In the genomic region with DNA sequence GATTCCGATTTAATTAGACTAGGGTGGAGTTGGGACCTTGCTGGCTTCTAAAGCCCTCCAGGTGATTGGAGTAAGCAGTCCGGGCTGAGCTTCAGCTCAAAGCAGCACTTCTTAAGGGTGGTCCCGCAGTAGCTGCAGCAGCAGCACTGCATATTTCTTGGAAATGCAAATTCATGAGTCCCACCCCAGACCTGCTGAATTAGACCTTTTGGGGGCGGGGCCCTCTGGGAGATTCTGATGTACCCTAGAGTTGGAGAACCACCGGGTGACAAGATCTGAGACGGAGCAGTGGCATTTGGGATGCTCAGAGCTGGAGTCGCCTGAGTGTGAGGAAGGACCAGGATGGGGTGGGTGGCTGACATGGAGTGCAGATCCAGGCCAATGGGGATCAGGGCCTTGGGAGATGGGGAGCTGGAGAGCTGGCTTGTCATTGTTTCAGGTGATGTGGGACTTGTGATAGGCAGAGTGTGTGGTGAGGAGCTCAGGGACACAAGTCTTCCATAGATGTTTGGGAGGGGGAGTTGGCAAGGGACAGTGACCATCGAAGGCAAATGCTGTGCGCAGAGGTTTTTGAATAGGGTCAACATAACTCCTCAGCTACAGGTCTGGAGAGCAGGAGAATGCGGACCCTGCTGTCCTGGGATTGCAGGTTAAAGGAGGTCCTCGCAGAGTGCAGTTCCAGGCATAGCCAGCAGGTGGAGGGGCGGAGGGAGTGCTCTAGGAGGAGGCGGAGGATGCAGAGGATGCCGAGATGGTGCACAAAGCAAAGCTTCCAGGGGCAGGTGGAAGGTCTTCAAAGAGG, we compare ENCODE assay signal across 8 cellular contexts.
DNase-seq lines count a peak whose midpoint lies in the region; ATAC-seq and TF ChIP-seq lines count a peak whose summit lies in the region.

No MANE protein-coding gene starts in this region.

- H2BK15ac ChIP-seq in neuronal stem cell (ENCODE audit: low read length), result no peak overlapping the region

- no peak overlapping the region for H2BK5ac ChIP-seq in neuronal stem cell (ENCODE audit: low read length)

- H2BK12ac ChIP-seq in neuronal stem cell (ENCODE audit: low read length), result no peak overlapping the region

- intact Hi-C loops in upper lobe of right lung (cut with DNase I), result no loop called here

- no peak overlapping the region for H3K4me3 ChIP-seq in neuronal stem cell (ENCODE audit: low read length in 2 of 2)
- H3K4me3 ChIP-seq in upper lobe of right lung, result no peak overlapping the region

- H4K8ac ChIP-seq in neuronal stem cell (ENCODE audit: low read depth, low read length), result no peak overlapping the region

- H3K23ac ChIP-seq in neuronal stem cell (ENCODE audit: low read depth, low read length, poor library complexity), result no peak overlapping the region

- H4K91ac ChIP-seq in neuronal stem cell (ENCODE audit: low read depth, low read length, poor library complexity), result no peak overlapping the region

- no peaks in the 10 kb centered on the region for H3K79me1 ChIP-seq in neuronal stem cell (ENCODE audit: low read depth, low read length)

- H2BK120ac ChIP-seq in neuronal stem cell (ENCODE audit: low read depth, low read length), result no peak overlapping the region

- H3K36me3 ChIP-seq in neuronal stem cell (replicated peaks in 1 of 2; ENCODE audit: control insufficient read depth in 2 of 2, insufficient read depth in 2 of 2, low read length in 2 of 2), result no peaks in the 10 kb centered on the region
- H3K36me3 ChIP-seq in upper lobe of right lung, result no peaks in the 10 kb centered on the region

- no peak overlapping the region for H3K14ac ChIP-seq in neuronal stem cell (ENCODE audit: low read length)

- no CpG with 5 or more reads among the region's 14 CpGs for WGBS in neuronal stem cell (ENCODE audit: extremely low coverage in 2 of 2, insufficient read length in 2 of 2, insufficient replicate concordance in 1 of 2), 2 donors

- peak overlapping the region; percentile 15 for H3K18ac ChIP-seq in neuronal stem cell (ENCODE audit: low read length)

- no peak overlapping the region for H2AFZ ChIP-seq in neuronal stem cell (ENCODE audit: low read length)

- peak; percentile 80 for TF ChIP-seq CTCF in upper lobe of right lung (IDR thresholded peaks at IDR 0.05)

- peak; percentile 87 for ATAC-seq in HG02938 (IDR thresholded peaks at IDR 0.05; ENCODE audit: unreplicated experiment)
- ATAC-seq in upper lobe of right lung, result peak; percentile 87

- no peak overlapping the region for H3K4me2 ChIP-seq in neuronal stem cell (ENCODE audit: insufficient read depth, low read length, poor library complexity, severe bottlenecking)

- H3K27me3 ChIP-seq in neuronal stem cell (ENCODE audit: control insufficient read depth in 3 of 3, insufficient read depth in 3 of 3, low read depth in 1 of 3, low read length in 3 of 3), result no peaks in the 10 kb centered on the region
- no peaks in the 10 kb centered on the region for H3K27me3 ChIP-seq in upper lobe of right lung

- no peak overlapping the region for H3K4ac ChIP-seq in neuronal stem cell (ENCODE audit: low read length)

- DNase-seq in activated effector memory CD4-positive, alpha-beta T cell treated with anti-CD3 and anti-CD28 coated beads, Interleukin-2, amount 50 U/mL, for 16 hours, result peak; percentile 81
- DNase-seq in activated effector memory CD4-positive, alpha-beta T cell treated with Interleukin-2 at 50 U/mL for 16 hours, result no peak
- DNase-seq in NCI-H748 treated with DMSO at 0.1 percent for 48 hours (lab: John Stamatoyannopoulos, UW), result peak; percentile 26
- DNase-seq in activated T-cell treated with anti-CD3 and anti-CD28 coated beads for 1 hour (ENCODE audit: low read depth), result peak; percentile 35
- peak; percentile 41 for DNase-seq in fibroblast of peridontal ligament (ENCODE audit: extremely low read depth)
- DNase-seq in neuronal stem cell (ENCODE audit: low spot score), result peak; percentile 59
- DNase-seq in upper lobe of right lung, result peak; percentile 81

- H3K9ac ChIP-seq in neuronal stem cell (ENCODE audit: low read depth, low read length, poor library complexity), result no peak overlapping the region

- peak overlapping the region; percentile 51 for H2AK5ac ChIP-seq in neuronal stem cell (ENCODE audit: low read depth, low read length)

- H3K9me3 ChIP-seq in neuronal stem cell (replicated peaks in 1 of 2; ENCODE audit: control insufficient read depth in 2 of 2, insufficient read depth in 1 of 2, low read depth in 1 of 2, low read length in 2 of 2) (no peaks in the 10 kb centered on the region), upper lobe of right lung (no peaks in the 10 kb centered on the region)

- no peak overlapping the region for H3K27ac ChIP-seq in neuronal stem cell (replicated peaks; ENCODE audit: low read length)
- H3K27ac ChIP-seq in upper lobe of right lung, result no peak overlapping the region

- H3K4me1 ChIP-seq in neuronal stem cell (ENCODE audit: control insufficient read depth in 2 of 2, insufficient read depth in 1 of 2, low read depth in 1 of 2, low read length in 2 of 2) (no peaks in the 10 kb centered on the region), upper lobe of right lung (no peaks in the 10 kb centered on the region)
